In genomic region chr3:109392293-109392692, GRCh38 we compare ENCODE assay signal across 26 cellular contexts. TPM values are rescaled to one million over a fixed set of nuclear protein-coding genes. Genes with fewer than 3 reads are reported as not detected.
"Had no signal": no experiment of that assay in that cellular context is flagged by ENCODE, and none has a peak within 500 bp of the region (broad histone marks: within the 10 kb centered on the region; RNA-seq: fewer than 3 reads in every experiment).

No MANE protein-coding gene starts in this region.

- H3K36me3 ChIP-seq: MG63 had no signal

- ATAC-seq: HepG2, Panc1, PC-3 had no signal

- H3K27me3 ChIP-seq: MG63 had no signal

- H3K9me3 ChIP-seq: MG63, SK-N-SH had no signal

- H3K9me2 ChIP-seq: SK-N-SH had no signal

- DNase-seq: IMR-90, Karpas-422, KG1, MG63, NCI-H1092, NCI-H1105 treated with DMSO at 0.1 percent for 48 hours, NCI-H1417 treated with DMSO at 0.1 percent for 48 hours, NCI-H146, NCI-H1694 treated with DMSO at 0.1 percent for 48 hours, NCI-H1930, NCI-H2081, NCI-H2107, NCI-H2227 treated with DMSO at 0.1 percent for 48 hours, NCI-H526 treated with DMSO at 0.1 percent for 48 hours, NCI-H774, PC-3, SHP77, SK-N-SH, SW 1271 had no signal

- H3K9ac ChIP-seq: SK-N-SH had no signal

- H3K4me3 ChIP-seq: MG63 had no signal

- H3K4me2 ChIP-seq: SK-N-SH had no signal

- H3K27ac ChIP-seq: RWPE1 had no signal

RNA-seq across cellular contexts. Expression of gene DPPA4, which starts 54.9 kb away (rescaled TPM):
- total RNA-seq: HepG2, HT1080, IMR-90, NCI-H460, OCI-LY7, PC-3, SK-MEL-5 had no signal
- polyA plus RNA-seq: HepG2, SK-N-SH had no signal
